22 cellular contexts compared by ENCODE assay signal in genomic region chr2:121164042-121164441, GRCh38.
DNase-seq lines count a peak whose midpoint lies in the region; ATAC-seq, FAIRE-seq and TF ChIP-seq lines count a peak whose summit lies in the region.
"Had no signal": no experiment of that assay in that cellular context is flagged by ENCODE, and none has a peak within 500 bp of the region (broad histone marks: within the 10 kb centered on the region; RNA-seq: fewer than 3 reads in every experiment).

No MANE protein-coding gene starts in this region.

- POLR2A ChIA-PET in HepG2 (lab: Yijun Ruan, JAX) (no interaction called here), K562 (lab: Yijun Ruan, JAX) (no interaction called here)

- H3K9me3 ChIP-seq in HepG2 (ENCODE audit: low read length) (no peaks in the 10 kb centered on the region), right lobe of liver (no peaks in the 10 kb centered on the region), K562 (replicated peaks; ENCODE audit: control insufficient read depth, insufficient read depth, low read depth, low read length) (no peaks in the 10 kb centered on the region; the same call in 1 of the 2 replicates)
- H3K9me3 ChIP-seq: BE2C had no signal

- in situ Hi-C loops in HepG2 (cut with HindIII; ENCODE audit: extremely low pct_ligation_motif_present, low pct_unique_long_range_greater_than_20kb), result no loop called here
- in situ Hi-C loops in K562 (cut with MboI), result no loop called here

- TF ChIP-seq POLR2A in HepG2 (IDR thresholded peaks at IDR 0.05; ENCODE audit: insufficient read depth in 1 of 2, low read depth in 2 of 2, low read length in 2 of 2) (no peak), right lobe of liver (IDR thresholded peaks at IDR 0.05) (no peak), K562 (conservative IDR thresholded peaks at IDR 0.05) (no peak)

- intact Hi-C loops in HepG2 (cut with micrococcal nuclease; ENCODE audit: unreplicated experiment), result no loop called here
- intact Hi-C loops in right lobe of liver (cut with DNase I), result no loop called here
- intact Hi-C loops in K562 (cut with micrococcal nuclease), result no loop called here

- H2AFZ ChIP-seq in HepG2 (ENCODE audit: low read length), result no peak overlapping the region
- H2AFZ ChIP-seq in K562 (ENCODE audit: low read depth, low read length), result no peak overlapping the region

- H3K27ac ChIP-seq in HepG2 (ENCODE audit: extremely low read length, insufficient read depth, low read length) (no peak overlapping the region), right lobe of liver (no peak overlapping the region), K562 (ENCODE audit: extremely low read depth, low read depth, low read length) (no peak overlapping the region)
- H3K27ac ChIP-seq: BLaER1 had no signal

- H3K9me1 ChIP-seq in K562 (ENCODE audit: control insufficient read depth, insufficient read depth, low read length), result no peaks in the 10 kb centered on the region

- no peaks in the 10 kb centered on the region for H3K36me3 ChIP-seq in HepG2 (replicated peaks in 1 of 2; ENCODE audit: control insufficient read depth in 1 of 2, insufficient read depth in 2 of 2, low read length in 2 of 2)
- no peaks in the 10 kb centered on the region for H3K36me3 ChIP-seq in right lobe of liver
- H3K36me3 ChIP-seq in K562 (ENCODE audit: control insufficient read depth, insufficient read depth, low read length), result no peaks in the 10 kb centered on the region
- H3K36me3 ChIP-seq: BE2C, BLaER1 had no signal

- no peak for ATAC-seq in HepG2
- no peak for ATAC-seq in right lobe of liver
- ATAC-seq in K562, result no peak
- ATAC-seq: GM12878 had no signal

- TF ChIP-seq RAD21 in HepG2 (CRISPR knock-in tag; IDR thresholded peaks at IDR 0.05) (no peak), K562 (CRISPR knock-in tag; conservative IDR thresholded peaks at IDR 0.05 in 1 of 2, IDR thresholded peaks at IDR 0.05 in 1 of 2) (no peak)

- TF ChIP-seq CTCF in HepG2 (CRISPR knock-in tag; IDR thresholded peaks at IDR 0.05) (no peak), right lobe of liver (IDR thresholded peaks at IDR 0.05) (no peak), K562 (IDR thresholded peaks at IDR 0.05 in 2 of 3, conservative IDR thresholded peaks at IDR 0.05 in 1 of 3; ENCODE audit: insufficient read depth in 2 of 3, low read depth in 1 of 3, low read length in 3 of 3) (no peak), GM20000 (IDR thresholded peaks at IDR 0.05; ENCODE audit: extremely low read depth, missing control alignments) (no peak)

- no peaks in the 10 kb centered on the region for H4K20me1 ChIP-seq in HepG2 (ENCODE audit: insufficient read depth, low read length)
- H4K20me1 ChIP-seq in K562 (replicated peaks; ENCODE audit: control insufficient read depth, insufficient read depth, low read length), result no peaks in the 10 kb centered on the region
- H4K20me1 ChIP-seq: BLaER1 had no signal

- H3K79me2 ChIP-seq in HepG2 (ENCODE audit: insufficient read depth, low read length) (no peaks in the 10 kb centered on the region), K562 (ENCODE audit: control insufficient read depth, insufficient read depth, low read length) (no peaks in the 10 kb centered on the region)

- H3K4me1 ChIP-seq in HepG2 (ENCODE audit: insufficient read depth, low read length) (no peaks in the 10 kb centered on the region), right lobe of liver (no peaks in the 10 kb centered on the region), K562 (replicated peaks in 1 of 2; ENCODE audit: control insufficient read depth in 2 of 2, insufficient read depth in 2 of 2, low read length in 2 of 2) (no peaks in the 10 kb centered on the region)
- H3K4me1 ChIP-seq: BE2C, BLaER1 had no signal

- BruUV-seq in HepG2 (replicated peaks; lab: Mats Ljungman, UMichigan) (no TSS peak), K562 (replicated peaks; lab: Mats Ljungman, UMichigan) (no TSS peak)

- no peak overlapping the region for H3K4me3 ChIP-seq in HepG2 (replicated peaks in 1 of 3; ENCODE audit: insufficient read depth in 1 of 3, low read depth in 2 of 3, low read length in 3 of 3)
- H3K4me3 ChIP-seq in right lobe of liver, result no peak overlapping the region
- no peak overlapping the region for H3K4me3 ChIP-seq in K562
- H3K4me3 ChIP-seq: BLaER1, GM12878 had no signal

- no peak for FAIRE-seq in HepG2 (lab: Jason Lieb, UNC)
- FAIRE-seq in K562 (lab: Jason Lieb, UNC), result no peak
- FAIRE-seq: A204.1, D721Med, GM12878, GM12892, GM18507 had no signal

- CTCF ChIA-PET in HepG2 (lab: Yijun Ruan, JAX; ENCODE audit: low intra/inter-chr PET ratio, low total read pairs), result no interaction called here
- CTCF ChIA-PET in K562 (lab: Yijun Ruan, JAX; ENCODE audit: low intra/inter-chr PET ratio), result no interaction called here

- no peak overlapping the region for H3K4me2 ChIP-seq in HepG2 (ENCODE audit: low read depth, low read length)
- no peak overlapping the region for H3K4me2 ChIP-seq in K562 (ENCODE audit: insufficient read depth, low read length)
- H3K4me2 ChIP-seq: BLaER1 had no signal

- H3K9ac ChIP-seq in HepG2 (ENCODE audit: insufficient read depth, low read depth, low read length) (no peak overlapping the region), K562 (ENCODE audit: insufficient read depth in 1 of 2, low read depth in 2 of 2, low read length in 2 of 2) (no peak overlapping the region)
- H3K9ac ChIP-seq: BLaER1 had no signal

- H3K27me3 ChIP-seq in HepG2 (ENCODE audit: control insufficient read depth in 1 of 2, insufficient read depth in 2 of 2, low read length in 2 of 2) (peaks cover 0 to 5% of the 10 kb centered on the region in 2 experiments; a peak in 1 of 5 replicates), right lobe of liver (no peaks in the 10 kb centered on the region), K562 (ENCODE audit: control insufficient read depth in 2 of 2, insufficient read depth in 2 of 2, low read length in 2 of 2) (peaks cover 5 to 8% of the 10 kb centered on the region in 2 experiments; a peak in 4 of 5 replicates)
- H3K27me3 ChIP-seq: BE2C, BLaER1 had no signal

- no peak for DNase-seq in HepG2 (ENCODE audit: low spot score)
- DNase-seq in right lobe of liver, result no peak
- no peak for DNase-seq in K562 (ENCODE audit: extremely low read depth in 1 of 4, low spot score in 3 of 4)
- no peak for DNase-seq in GM20000 (ENCODE audit: low spot score)
- DNase-seq in DMS79 treated with DMSO at 0.1 percent for 48 hours (lab: John Stamatoyannopoulos, UW), result no peak
- DNase-seq: 8988T; ACHN; BE2C; C1 segment of cervical spinal cord; CD4-positive, alpha-beta memory T cell; CD4-positive, CD25-positive, alpha-beta regulatory T cell; CD8-positive, alpha-beta memory T cell; COR-L47; DND-41; EL; GDM1 had no signal

- no peak for TF ChIP-seq EP300 in HepG2 (IDR thresholded peaks at IDR 0.05; ENCODE audit: low read depth in 2 of 2, low read length in 2 of 2)
- TF ChIP-seq EP300 in HepG2 (CRISPR knock-in tag; IDR thresholded peaks at IDR 0.05; ENCODE audit: borderline replicate concordance), result no peak
- no peak for TF ChIP-seq EP300 in K562 (IDR thresholded peaks at IDR 0.05; ENCODE audit: low read length)

- WGBS in HepG2 (ENCODE audit: low lambda C conversion rate), result 29% methylated on average over 3 of the region's 3 CpGs
- WGBS in right lobe of liver (ENCODE audit: insufficient coverage, low coverage, low lambda C conversion rate, missing lambda C conversion rate), result 69% methylated on average over 3 of the region's 3 CpGs
- WGBS in K562 (ENCODE audit: insufficient coverage, low coverage, missing lambda C conversion rate), result 3% methylated on average over 3 of the region's 3 CpGs

TF ChIP-seq in HepG2, 621 proteins besides CTCF, POLR2A, EP300 and RAD21 (continues in another document):
- TF ChIP-seq CENPX (CRISPR knock-in tag; IDR thresholded peaks at IDR 0.05), result no peak
